In genomic region chr1:173427146-173428054, GRCh38 we compare ENCODE assay signal across 28 cellular contexts.
"Had no signal": no experiment of that assay in that cellular context is flagged by ENCODE, and none has a peak within 500 bp of the region (broad histone marks: within the 10 kb centered on the region; RNA-seq: fewer than 3 reads in every experiment).

No MANE protein-coding gene starts in this region.

- H3K27me3 ChIP-seq: ascending aorta, brain microvascular endothelial cell, gastroesophageal sphincter, hepatocyte, sigmoid colon, stomach, thyroid gland had no signal

- H3K9me3 ChIP-seq: ascending aorta, gastroesophageal sphincter, sigmoid colon, stomach, thyroid gland had no signal

- H3K4me2 ChIP-seq: hepatocyte, smooth muscle cell had no signal

- H2AFZ ChIP-seq: hepatocyte had no signal

- H3K4me3 ChIP-seq: ascending aorta, gastroesophageal sphincter, hepatocyte, sigmoid colon, smooth muscle cell, stomach, thyroid gland had no signal

- ATAC-seq: effector memory CD8-positive, alpha-beta T cell; gastroesophageal sphincter; left ventricle myocardium superior; natural killer cell; stimulated activated memory B cell treated with anti-CD40 and anti-IgM and Interleukin-4, amounts not matched to agents 10 μg/mL and 1 μg/mL and 100 μg/mL, for 72 hours had no signal

- H3K36me3 ChIP-seq: ascending aorta, brain microvascular endothelial cell, sigmoid colon, thyroid gland had no signal

- DNase-seq: activated CD4-positive, alpha-beta T cell treated with anti-CD3 and anti-CD28 coated beads for 1 hour; activated CD4-positive, alpha-beta T cell treated with anti-CD3 and anti-CD28 coated beads, Interleukin-2, amount 50 U/mL, for 48 hours; activated CD8-positive, alpha-beta memory T cell treated with anti-CD3 and anti-CD28 coated beads, Interleukin-2, amount 50 U/mL, for 48 hours; activated gamma-delta T cell; activated naive CD4-positive, alpha-beta T cell treated with anti-CD3 and anti-CD28 coated beads, Interleukin-2, amount 10 ng/mL, durations not matched to agents 7 days and 5 days; activated naive CD8-positive, alpha-beta T cell treated with anti-CD3 and anti-CD28 coated beads, Interleukin-2, amount 10 ng/mL, durations not matched to agents 7 days and 5 days; activated T-cell treated with anti-CD3 and anti-CD28 coated beads, Interleukin-2, amount 50 U/mL, for 24 hours; brain microvascular endothelial cell; cortex of kidney; effector memory CD8-positive, alpha-beta T cell; islet precursor cell; left ventricle myocardium superior; mammary epithelial cell; natural killer cell; retina; sigmoid colon; stimulated activated CD4-positive, alpha-beta T cell treated with anti-CD3 and anti-CD28 coated beads, Interleukin-1b, Interleukin-23, amount 100 ng/mL, for 48 hours; stimulated activated CD4-positive, alpha-beta T cell treated with anti-CD3 and anti-CD28 coated beads, Interleukin-4, amount 100 ng/mL, for 4 hours; stimulated activated CD8-positive, alpha-beta memory T cell treated with anti-CD3 and anti-CD28 coated beads, Interleukin-4, amount 100 ng/mL, for 48 hours; stomach; T-helper 2 cell; thyroid gland had no signal

- FAIRE-seq: endothelial cell of umbilical vein had no signal

- H3K27ac ChIP-seq: ascending aorta, brain microvascular endothelial cell, hepatocyte, stomach, thyroid gland had no signal
